27 cellular contexts compared by ENCODE assay signal in the genomic region with DNA sequence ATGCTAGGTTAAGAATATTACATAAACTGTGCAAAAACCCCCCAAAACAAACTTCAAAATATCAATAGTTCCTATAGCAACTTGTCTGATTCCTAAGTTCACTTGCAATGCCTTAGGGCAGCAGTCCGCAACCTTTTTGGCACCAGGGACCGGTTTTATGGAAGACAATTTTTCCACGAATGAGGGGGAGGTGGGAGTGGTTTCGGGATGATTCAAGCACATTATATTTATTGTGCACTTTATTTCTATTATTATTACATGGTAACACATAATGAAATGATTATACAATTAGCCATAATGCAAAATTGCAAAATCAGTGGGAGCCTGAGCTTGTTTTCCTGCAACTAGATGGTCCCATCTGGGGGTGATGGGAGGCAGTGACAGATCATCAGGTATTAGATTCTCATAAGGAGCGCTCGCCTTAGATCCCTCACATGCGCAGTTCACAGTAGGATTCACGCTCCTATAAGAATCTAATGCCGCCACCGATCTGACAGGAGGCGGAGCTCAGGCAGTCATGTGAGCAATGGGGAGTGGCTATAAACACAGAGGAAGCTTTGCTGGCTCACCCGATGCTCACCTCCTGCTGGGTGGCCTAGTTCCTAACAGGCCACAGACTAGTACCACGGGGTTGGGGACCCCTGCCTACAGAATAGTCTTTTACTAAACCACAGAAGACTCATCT. TPM values are rescaled to one million over a fixed set of nuclear protein-coding genes. Genes with fewer than 3 reads are reported as not detected.
DNase-seq lines count a peak whose midpoint lies in the region; ATAC-seq and TF ChIP-seq lines count a peak whose summit lies in the region.
"Had no signal": no experiment of that assay in that cellular context is flagged by ENCODE, and none has a peak within 500 bp of the region (broad histone marks: within the 10 kb centered on the region; RNA-seq: fewer than 3 reads in every experiment).

No MANE protein-coding gene starts in this region.

- H3K18ac ChIP-seq in IMR-90 (ENCODE audit: low read depth, low read length) = no peak overlapping the region

- no peaks in the 10 kb centered on the region for H3K9me1 ChIP-seq in IMR-90 (ENCODE audit: insufficient read depth, low read length)

- no peak overlapping the region for H3K56ac ChIP-seq in IMR-90 (ENCODE audit: extremely low read depth, insufficient read depth, low read length)

- H2AK9ac ChIP-seq in IMR-90 (replicated peaks; ENCODE audit: low read depth, low read length, poor library complexity) = no peak overlapping the region

- no peak for TF ChIP-seq POLR2A in IMR-90 (IDR thresholded peaks at IDR 0.05; ENCODE audit: low read depth, low read length)

- 80% methylated on average over 1 of the region's 13 CpGs; no CpG with 5 or more reads in 1 of the 2 experiments for WGBS in IMR-90 (ENCODE audit: extremely low coverage in 2 of 2, insufficient read length in 1 of 2), 2 experiments

- H3K9me3 ChIP-seq in IMR-90 (ENCODE audit: control insufficient read depth, insufficient read depth, low read length) = no peaks in the 10 kb centered on the region
- H3K9me3 ChIP-seq: body of pancreas, mucosa of descending colon, SK-N-SH had no signal

- H2AK5ac ChIP-seq in IMR-90 (ENCODE audit: low read depth, low read length) = no peak overlapping the region

- BruUV-seq in IMR-90 (replicated peaks; lab: Mats Ljungman, UMichigan) = no TSS peak

- H3K14ac ChIP-seq in IMR-90 (replicated peaks; ENCODE audit: low read depth, low read length) = no peak overlapping the region

- no peaks in the 10 kb centered on the region for H3K9me3 Mint-ChIP-seq in nephron
- H3K9me3 Mint-ChIP-seq: dendritic cell treated with granulocyte-macrophage colony-stimulating factor and Interleukin-4, amounts not matched to agents 40 ng/mL and 50 ng/mL, for 4 days; T-helper 2 cell treated with Interferon-gamma antibody and Interleukin-4, amounts not matched to agents 5 μg/mL and 100 μg/mL, for 36 hours had no signal

- TF ChIP-seq RAD21 in IMR-90 (IDR thresholded peaks at IDR 0.05; ENCODE audit: low read length) = no peak

- H3K27me3 ChIP-seq in IMR-90 (ENCODE audit: control insufficient read depth, insufficient read depth, low read length) = no peaks in the 10 kb centered on the region
- H3K27me3 ChIP-seq: body of pancreas, hepatocyte had no signal

- H4K5ac ChIP-seq in IMR-90 (ENCODE audit: low read depth, low read length) = no peak overlapping the region

- H3K27ac ChIP-seq in IMR-90 (ENCODE audit: insufficient read depth, low read length) = no peak overlapping the region
- peak overlapping the region; percentile 54 to 94 for H3K27ac ChIP-seq in coronary artery
- H3K27ac ChIP-seq: body of pancreas, hepatocyte, RWPE1, VCaP had no signal

- peak; percentile 20 for TF ChIP-seq CTCF in AG10803 (conservative IDR thresholded peaks at IDR 0.05; ENCODE audit: low read length)
- no peak for TF ChIP-seq CTCF in IMR-90 (conservative IDR thresholded peaks at IDR 0.05; ENCODE audit: low read depth, low read length)
- TF ChIP-seq CTCF in coronary artery (IDR thresholded peaks at IDR 0.05) = no peak
- no peak for TF ChIP-seq CTCF in nephron (IDR thresholded peaks at IDR 0.05; ENCODE audit: unreplicated experiment in 3 of 3)

- POLR2A ChIA-PET in IMR-90 (lab: Charles Lee; ENCODE audit: unreplicated experiment) = no interaction called here

- peaks cover 11% of the 10 kb centered on the region for H3K27me3 Mint-ChIP-seq in nephron (ENCODE audit: low read depth)
- H3K27me3 Mint-ChIP-seq: CD4-positive, CD25-positive, alpha-beta regulatory T cell; dendritic cell treated with granulocyte-macrophage colony-stimulating factor and Interleukin-4, amounts not matched to agents 40 ng/mL and 50 ng/mL, for 4 days had no signal

- no peaks in the 10 kb centered on the region for H4K20me1 ChIP-seq in IMR-90 (ENCODE audit: insufficient read depth, low read length)

- H3K4me1 ChIP-seq in IMR-90 (ENCODE audit: control insufficient read depth, insufficient read depth, low read length) = no peaks in the 10 kb centered on the region
- H3K4me1 ChIP-seq: body of pancreas had no signal

- dilution Hi-C loops in IMR-90 (cut with HindIII; ENCODE audit: low sequenced_read_pairs, unreplicated experiment) = no loop called here

- no peak overlapping the region for H3K4me3 ChIP-seq in AG10803 (ENCODE audit: low read length)
- H3K4me3 ChIP-seq in IMR-90 (ENCODE audit: insufficient read depth, low read depth, low read length) = no peak overlapping the region
- H3K4me3 ChIP-seq in coronary artery = no peak overlapping the region
- H3K4me3 ChIP-seq: body of pancreas, hepatocyte, mucosa of descending colon had no signal

- H2BK20ac ChIP-seq in IMR-90 (ENCODE audit: low read depth, low read length) = no peak overlapping the region

- H3K4me2 ChIP-seq in IMR-90 (ENCODE audit: low read depth, low read length) = no peak overlapping the region
- H3K4me2 ChIP-seq: hepatocyte, SK-N-SH had no signal

- H2BK15ac ChIP-seq in IMR-90 (ENCODE audit: low read depth, low read length) = no peak overlapping the region

- H4K8ac ChIP-seq in IMR-90 (ENCODE audit: low read depth in 2 of 2, low read length in 2 of 2) = no peak overlapping the region

- no peak overlapping the region for H2BK5ac ChIP-seq in IMR-90 (ENCODE audit: low read depth, low read length, poor library complexity, severe bottlenecking)

- peak overlapping the region in 2 of 3 experiments; percentile 53 to 54 for H3K27ac Mint-ChIP-seq in nephron
- H3K27ac Mint-ChIP-seq: CD4-positive, CD25-positive, alpha-beta regulatory T cell; dendritic cell treated with granulocyte-macrophage colony-stimulating factor and Interleukin-4, amounts not matched to agents 40 ng/mL and 50 ng/mL, for 4 days; T-helper 2 cell treated with Interferon-gamma antibody and Interleukin-4, amounts not matched to agents 5 μg/mL and 100 μg/mL, for 36 hours had no signal

- H3K4me1 Mint-ChIP-seq in nephron = peaks cover 54% of the 10 kb centered on the region

- no peak overlapping the region for H3K23ac ChIP-seq in IMR-90 (ENCODE audit: low read depth, low read length)

- H2BK120ac ChIP-seq in IMR-90 (ENCODE audit: low read depth, low read length) = no peak overlapping the region

- H3K9ac ChIP-seq in IMR-90 (ENCODE audit: low read depth, low read length) = no peak overlapping the region
- H3K9ac ChIP-seq: SK-N-SH had no signal

- H3K4ac ChIP-seq in IMR-90 (ENCODE audit: low read depth, low read length) = no peak overlapping the region

- CTCF ChIA-PET in IMR-90 (lab: Yijun Ruan, JAX) = interaction anchor here (0.7 to 3.6 kb wide), 4 partner anchors 126 to 224 kb away, joined by 3 to 18 read pairs (median 12); no protein-coding TSS in a partner anchor

- H3K79me1 ChIP-seq in IMR-90 (ENCODE audit: low read depth in 1 of 2, low read length in 2 of 2) = peaks cover 0 to 3% of the 10 kb centered on the region in 2 experiments; a peak in 1 of 4 replicates

- H3K4me3 Mint-ChIP-seq in nephron = no peak overlapping the region
- H3K4me3 Mint-ChIP-seq: CD4-positive, CD25-positive, alpha-beta regulatory T cell; dendritic cell treated with granulocyte-macrophage colony-stimulating factor and Interleukin-4, amounts not matched to agents 40 ng/mL and 50 ng/mL, for 4 days; T-helper 2 cell treated with Interferon-gamma antibody and Interleukin-4, amounts not matched to agents 5 μg/mL and 100 μg/mL, for 36 hours had no signal

- H3K36me3 Mint-ChIP-seq in nephron (ENCODE audit: low read depth) = peaks cover 31% of the 10 kb centered on the region

- peaks cover 28% of the 10 kb centered on the region for H3K36me3 ChIP-seq in IMR-90 (ENCODE audit: control insufficient read depth, insufficient read depth, low read length)

- no peak overlapping the region for H4K91ac ChIP-seq in IMR-90 (ENCODE audit: insufficient read depth, low read depth, low read length)

- no peak for ATAC-seq in IMR-90 (ENCODE audit: low read depth)
- no peak for ATAC-seq in activated CD4-positive, CD25-positive, alpha-beta regulatory T cell treated with anti-CD3 and anti-CD28 coated beads, Interleukin-2, amount 50 U/mL, for 24 hours
- ATAC-seq: body of pancreas, mucosa of descending colon, sciatic nerve had no signal

- DNase-seq in AG10803 (ENCODE audit: low read depth) (peak; percentile 57), IMR-90 (no peak), coronary artery (ENCODE audit: low spot score) (no peak), G401 (ENCODE audit: low spot score) (no peak), T-helper 1 cell (no peak), NCI-H1417 (lab: John Stamatoyannopoulos, UW) (no peak)
- DNase-seq: activated CD4-positive, alpha-beta T cell treated with anti-CD3 and anti-CD28 coated beads, Interleukin-2, amount 50 U/mL, for 4 hours; activated CD8-positive, alpha-beta memory T cell treated with anti-CD3 and anti-CD28 coated beads, Interleukin-2, amount 50 U/mL, for 4 hours; activated effector memory CD4-positive, alpha-beta T cell treated with Interleukin-2 at 50 U/mL for 16 hours; body of pancreas; CD4-positive, CD25-positive, alpha-beta regulatory T cell; DMS 273 treated with DMSO at 0.1 percent for 48 hours; HCEC 1CT; mucosa of descending colon; NCI-H1105 treated with DMSO at 0.1 percent for 48 hours; NCI-H2081 treated with DMSO at 0.1 percent for 48 hours; NCI-H510A; SK-N-SH; stimulated activated CD4-positive, alpha-beta T cell treated with anti-CD3 and anti-CD28 coated beads, Interleukin-15, amount 100 ng/mL, for 24 hours had no signal

- no peak overlapping the region for H2AFZ ChIP-seq in IMR-90 (replicated peaks; ENCODE audit: low read length, poor library complexity)
- H2AFZ ChIP-seq: hepatocyte had no signal

- intact Hi-C loops in IMR-90 (cut with micrococcal nuclease) = no loop called here

- in situ Hi-C loops in IMR-90 (cut with MboI; ENCODE audit: low sequenced_read_pairs) (loop anchor here (5.0 kb wide), 2 partner anchors 158 to 223 kb away; no protein-coding TSS in a partner anchor), G401 (cut with HindIII; ENCODE audit: low sequenced_read_pairs) (no loop called here)

TF ChIP-seq in IMR-90, 13 proteins besides CTCF, POLR2A, EP300 and RAD21 (continues in another document):
- TF ChIP-seq MAFK (IDR thresholded peaks at IDR 0.05; ENCODE audit: low read depth, low read length) = no peak

RNA-seq across cellular contexts. Expression of gene ACOX3, which starts 39.7 kb away (rescaled TPM):
- total RNA-seq in IMR-90 (2012; rRNA removed) = 24.2 and 25.8 TPM in 2 replicates
- 13.2 and 15.2 TPM in 2 replicates for polyA plus RNA-seq in IMR-90 (2012; rRNA removed)
- polyA plus RNA-seq in IMR-90 (2012; cell fraction: cytosol; rRNA removed) = 8.9 and 9.6 TPM in 2 replicates
- 18.2 and 21.1 TPM in 2 replicates for polyA plus RNA-seq in IMR-90 (2012; cell fraction: nucleus; rRNA removed; ENCODE audit: low replicate concordance)
- total RNA-seq in G401 (2014; rRNA removed; shearing (Covaris generic)) = 41.8 and 46.7 TPM in 2 replicates

RNA-seq across cellular contexts. Expression of gene TRMT44, which starts 39.8 kb away (rescaled TPM):
- 7.3 and 9.7 TPM in 2 replicates for total RNA-seq in IMR-90 (2012; rRNA removed)
- 6.3 and 8.1 TPM in 2 replicates for polyA plus RNA-seq in IMR-90 (2012; rRNA removed)
- 3.5 and 5.1 TPM in 2 replicates for polyA plus RNA-seq in IMR-90 (2012; cell fraction: cytosol; rRNA removed)
- polyA plus RNA-seq in IMR-90 (2012; cell fraction: nucleus; rRNA removed; ENCODE audit: low replicate concordance) = 15.8 and 24.6 TPM in 2 replicates
- total RNA-seq in G401 (2014; rRNA removed; shearing (Covaris generic)) = 15.9 and 24.9 TPM in 2 replicates
